ENCODE assay signal across 15 cellular contexts in the genomic region with DNA sequence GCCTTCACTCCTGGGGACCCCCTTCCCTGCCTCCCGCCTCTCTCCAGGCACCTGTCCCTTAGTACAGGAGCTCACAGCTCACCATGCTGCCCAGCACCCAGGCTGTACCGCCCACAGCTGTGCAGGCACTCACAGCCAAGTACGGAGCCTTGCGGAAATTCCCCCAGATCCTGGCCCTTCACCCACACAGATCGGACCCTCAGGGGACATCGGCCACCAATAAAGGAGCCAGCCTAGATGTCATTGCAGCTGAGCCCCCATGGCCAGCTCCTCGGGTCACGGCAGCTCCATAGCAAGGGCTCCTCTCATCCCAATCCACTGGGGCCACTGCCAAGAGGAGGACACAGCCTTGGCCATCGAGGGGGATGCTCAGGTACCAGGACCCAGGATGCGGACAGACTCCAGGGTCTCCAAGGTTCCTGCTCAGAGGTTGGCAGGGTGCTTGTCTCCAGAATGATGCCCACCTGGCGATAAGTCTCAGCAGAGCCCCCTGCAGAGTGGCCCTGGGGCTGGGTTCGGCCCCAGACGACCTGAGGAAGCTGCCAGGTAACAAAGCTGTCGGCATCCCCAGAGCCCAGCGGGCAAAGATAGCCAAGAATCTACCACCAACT.
DNase-seq lines count a peak whose midpoint lies in the region; ATAC-seq and TF ChIP-seq lines count a peak whose summit lies in the region.
"Had no signal": no experiment of that assay in that cellular context is flagged by ENCODE, and none has a peak within 500 bp of the region (broad histone marks: within the 10 kb centered on the region; RNA-seq: fewer than 3 reads in every experiment).

No MANE protein-coding gene starts in this region.

- no peaks in the 10 kb centered on the region for H3K4me1 ChIP-seq in left ventricle myocardium inferior
- peaks cover 2 to 6% of the 10 kb centered on the region in 2 donors for H3K4me1 ChIP-seq in neuronal stem cell (ENCODE audit: control insufficient read depth in 2 of 2, insufficient read depth in 1 of 2, low read depth in 1 of 2, low read length in 2 of 2)
- no peaks in the 10 kb centered on the region for H3K4me1 ChIP-seq in upper lobe of right lung
- H3K4me1 ChIP-seq: HAP-1 had no signal

- no peak overlapping the region for H2BK12ac ChIP-seq in neuronal stem cell (ENCODE audit: low read length)

- WGBS in neuronal stem cell (ENCODE audit: extremely low coverage in 2 of 2, insufficient read length in 2 of 2, insufficient replicate concordance in 1 of 2), 2 donors = no CpG with 5 or more reads among the region's 15 CpGs

- no peak for ATAC-seq in upper lobe of right lung

- H3K27me3 ChIP-seq in left ventricle myocardium inferior (ENCODE audit: low read depth) (peaks cover 72% of the 10 kb centered on the region), neuronal stem cell (ENCODE audit: control insufficient read depth in 3 of 3, insufficient read depth in 3 of 3, low read depth in 1 of 3, low read length in 3 of 3) (peaks cover 0 to 38% (median 0%) of the 10 kb centered on the region in 3 experiments), upper lobe of right lung (peaks cover 29% of the 10 kb centered on the region)

- H3K9me3 ChIP-seq in left ventricle myocardium inferior (replicated peaks) = no peaks in the 10 kb centered on the region
- H3K9me3 ChIP-seq in neuronal stem cell (replicated peaks in 1 of 2; ENCODE audit: control insufficient read depth in 2 of 2, insufficient read depth in 1 of 2, low read depth in 1 of 2, low read length in 2 of 2) = no peaks in the 10 kb centered on the region
- H3K9me3 ChIP-seq in upper lobe of right lung = no peaks in the 10 kb centered on the region
- H3K9me3 ChIP-seq: HAP-1 had no signal

- no peak overlapping the region for H3K4me3 Mint-ChIP-seq in activated T-cell treated with anti-CD3 and anti-CD28 coated beads, Interleukin-2, amount 50 U/mL, for 24 hours
- no peak overlapping the region for H3K4me3 Mint-ChIP-seq in T-helper 2 cell treated with Interferon-gamma antibody and Interleukin-4, amounts not matched to agents 5 μg/mL and 100 μg/mL, for 36 hours
- H3K4me3 Mint-ChIP-seq: CD4-positive, alpha-beta T cell had no signal

- H3K4me2 ChIP-seq in neuronal stem cell (ENCODE audit: insufficient read depth, low read length, poor library complexity, severe bottlenecking) = no peak overlapping the region

- no peak overlapping the region for H2BK5ac ChIP-seq in neuronal stem cell (ENCODE audit: low read length)

- H2AK5ac ChIP-seq in neuronal stem cell (ENCODE audit: low read depth, low read length) = peak overlapping the region; percentile 1

- H3K27ac ChIP-seq in left ventricle myocardium inferior (replicated peaks) (no peak overlapping the region), neuronal stem cell (replicated peaks; ENCODE audit: low read length) (no peak overlapping the region), upper lobe of right lung (no peak overlapping the region)

- H3K27me3 Mint-ChIP-seq in activated T-cell treated with anti-CD3 and anti-CD28 coated beads, Interleukin-2, amount 50 U/mL, for 24 hours = peaks cover 26% of the 10 kb centered on the region
- no peaks in the 10 kb centered on the region for H3K27me3 Mint-ChIP-seq in T-helper 2 cell treated with Interferon-gamma antibody and Interleukin-4, amounts not matched to agents 5 μg/mL and 100 μg/mL, for 36 hours (ENCODE audit: low read depth)

- intact Hi-C loops in cardiac septum (cut with DNase I) = no loop called here
- intact Hi-C loops in left ventricle myocardium inferior (cut with micrococcal nuclease) = no loop called here
- intact Hi-C loops in upper lobe of right lung (cut with DNase I) = no loop called here

- no peak overlapping the region for H2AFZ ChIP-seq in neuronal stem cell (ENCODE audit: low read length)

- H3K9me3 Mint-ChIP-seq in activated T-cell treated with anti-CD3 and anti-CD28 coated beads, Interleukin-2, amount 50 U/mL, for 24 hours = no peaks in the 10 kb centered on the region
- H3K9me3 Mint-ChIP-seq in T-helper 2 cell treated with Interferon-gamma antibody and Interleukin-4, amounts not matched to agents 5 μg/mL and 100 μg/mL, for 36 hours = no peaks in the 10 kb centered on the region
- H3K9me3 Mint-ChIP-seq: CD4-positive, alpha-beta T cell had no signal

- no peak overlapping the region for H2BK120ac ChIP-seq in neuronal stem cell (ENCODE audit: low read depth, low read length)

- peak overlapping the region; percentile 54 for H2BK15ac ChIP-seq in neuronal stem cell (ENCODE audit: low read length)

- H3K79me1 ChIP-seq in neuronal stem cell (ENCODE audit: low read depth, low read length) = no peaks in the 10 kb centered on the region

- no peak overlapping the region for H3K4ac ChIP-seq in neuronal stem cell (ENCODE audit: low read length)

- H3K36me3 ChIP-seq in left ventricle myocardium inferior (no peaks in the 10 kb centered on the region), neuronal stem cell (replicated peaks in 1 of 2; ENCODE audit: control insufficient read depth in 2 of 2, insufficient read depth in 2 of 2, low read length in 2 of 2) (no peaks in the 10 kb centered on the region), upper lobe of right lung (no peaks in the 10 kb centered on the region)
- H3K36me3 ChIP-seq: HAP-1 had no signal

- no peaks in the 10 kb centered on the region for H3K4me1 Mint-ChIP-seq in activated T-cell treated with anti-CD3 and anti-CD28 coated beads, Interleukin-2, amount 50 U/mL, for 24 hours (ENCODE audit: low read depth)
- H3K4me1 Mint-ChIP-seq in T-helper 2 cell treated with Interferon-gamma antibody and Interleukin-4, amounts not matched to agents 5 μg/mL and 100 μg/mL, for 36 hours (ENCODE audit: low read depth) = no peaks in the 10 kb centered on the region

- H3K18ac ChIP-seq in neuronal stem cell (ENCODE audit: low read length) = no peak overlapping the region

- H4K8ac ChIP-seq in neuronal stem cell (ENCODE audit: low read depth, low read length) = no peak overlapping the region

- no peak overlapping the region for H3K4me3 ChIP-seq in left ventricle myocardium inferior
- H3K4me3 ChIP-seq in neuronal stem cell (ENCODE audit: low read length in 2 of 2) = no peak overlapping the region
- no peak overlapping the region for H3K4me3 ChIP-seq in upper lobe of right lung
- H3K4me3 ChIP-seq: GM12878, HAP-1 had no signal

- peak; percentile 51 for DNase-seq in cardiac septum (ENCODE audit: low spot score)
- no peak for DNase-seq in left ventricle myocardium inferior
- DNase-seq in islet precursor cell = peak; percentile 45
- DNase-seq in neuronal stem cell (ENCODE audit: low spot score) = no peak
- peak; percentile 48 for DNase-seq in upper lobe of right lung
- no peak for DNase-seq in midbrain (lab: John Stamatoyannopoulos, UW)
- no peak for DNase-seq in activated T-cell treated with anti-CD3 and anti-CD28 coated beads, Interleukin-2, amount 50 U/mL, for 24 hours
- no peak for DNase-seq in T-helper 2 cell treated with Interferon-gamma antibody and Interleukin-4, amounts not matched to agents 5 μg/mL and 100 μg/mL, for 36 hours (ENCODE audit: low spot score)
- DNase-seq: NCI-H1436 treated with DMSO at 0.1 percent for 48 hours, NCI-H2081 treated with DMSO at 0.1 percent for 48 hours, NCI-H524, RPMI8226 had no signal

- TF ChIP-seq CTCF in left ventricle myocardium inferior (IDR thresholded peaks at IDR 0.05; ENCODE audit: borderline replicate concordance) (no peak), upper lobe of right lung (IDR thresholded peaks at IDR 0.05) (no peak)

- H3K23ac ChIP-seq in neuronal stem cell (ENCODE audit: low read depth, low read length, poor library complexity) = no peak overlapping the region

- H3K36me3 Mint-ChIP-seq in activated T-cell treated with anti-CD3 and anti-CD28 coated beads, Interleukin-2, amount 50 U/mL, for 24 hours (ENCODE audit: low read depth) = no peaks in the 10 kb centered on the region
- no peaks in the 10 kb centered on the region for H3K36me3 Mint-ChIP-seq in T-helper 2 cell treated with Interferon-gamma antibody and Interleukin-4, amounts not matched to agents 5 μg/mL and 100 μg/mL, for 36 hours (ENCODE audit: low read depth)

- no peak overlapping the region for H3K9ac ChIP-seq in neuronal stem cell (ENCODE audit: low read depth, low read length, poor library complexity)

- no peak overlapping the region for H3K14ac ChIP-seq in neuronal stem cell (ENCODE audit: low read length)

- no peak overlapping the region for H4K91ac ChIP-seq in neuronal stem cell (ENCODE audit: low read depth, low read length, poor library complexity)

- no peak overlapping the region for H3K27ac Mint-ChIP-seq in activated T-cell treated with anti-CD3 and anti-CD28 coated beads, Interleukin-2, amount 50 U/mL, for 24 hours
- H3K27ac Mint-ChIP-seq in T-helper 2 cell treated with Interferon-gamma antibody and Interleukin-4, amounts not matched to agents 5 μg/mL and 100 μg/mL, for 36 hours = no peak overlapping the region
- H3K27ac Mint-ChIP-seq: CD4-positive, alpha-beta T cell had no signal

Comparison
In these comparisons a context has a peak if more than half of its experiments do, and no peak if none do; other contexts are left out.
1. DNase-seq: peak in cardiac septum (single experiment), islet precursor cell (single experiment) and upper lobe of right lung (single experiment); none in left ventricle myocardium inferior (single experiment), neuronal stem cell (single experiment), midbrain (single experiment), activated T-cell treated with anti-CD3 and anti-CD28 coated beads, Interleukin-2, amount 50 U/mL, for 24 hours (single experiment) and T-helper 2 cell treated with Interferon-gamma antibody and Interleukin-4, amounts not matched to agents 5 μg/mL and 100 μg/mL, for 36 hours (single experiment).